Comparison of ENCODE assay signal across 27 cellular contexts in the genomic region with DNA sequence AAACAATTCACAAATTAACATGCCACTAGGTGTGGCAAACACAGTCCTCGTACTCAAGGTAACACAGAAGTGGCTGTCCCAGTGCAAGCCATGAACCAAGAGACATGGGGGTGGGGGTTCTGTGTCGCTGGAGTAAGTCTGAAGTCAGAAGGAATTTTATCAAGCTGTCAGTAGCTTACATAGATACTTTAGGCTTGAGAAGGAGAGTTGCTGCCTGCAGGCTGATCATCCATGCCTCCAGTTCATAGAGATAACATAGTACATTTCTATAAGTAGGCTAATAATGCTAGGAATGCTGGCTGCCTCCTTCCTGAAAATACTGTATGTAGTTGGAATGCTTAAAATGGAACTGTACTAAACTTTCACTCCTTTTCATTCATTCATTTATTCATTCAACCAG.
DNase-seq lines count a peak whose midpoint lies in the region; ATAC-seq and TF ChIP-seq lines count a peak whose summit lies in the region.
"Had no signal": no experiment of that assay in that cellular context is flagged by ENCODE, and none has a peak within 500 bp of the region (broad histone marks: within the 10 kb centered on the region; RNA-seq: fewer than 3 reads in every experiment).

No MANE protein-coding gene starts in this region.

- H3K4me2 ChIP-seq in osteoblast (ENCODE audit: insufficient read depth, low read length), result peak overlapping the region; percentile 49

- no peaks in the 10 kb centered on the region for H3K27me3 Mint-ChIP-seq in T-helper 17 cell
- H3K27me3 Mint-ChIP-seq: central memory CD8-positive, alpha-beta T cell had no signal

- no peak overlapping the region for H3K27ac Mint-ChIP-seq in T-helper 17 cell
- H3K27ac Mint-ChIP-seq: T-helper 1 cell treated with Interleukin-12 subunit alpha and Interleukin-12 subunit beta and Interleukin-4 antibody, amounts not matched to agents 30 μg/mL and 1 μg/mL, for 36 hours had no signal

- CTCF ChIA-PET in AG04450 (lab: Charles Lee), result no interaction called here

- TF ChIP-seq CTCF in AG04450 (IDR thresholded peaks at IDR 0.05; ENCODE audit: low read depth, low read length), result no peak
- no peak for TF ChIP-seq CTCF in choroid plexus epithelial cell (conservative IDR thresholded peaks at IDR 0.05; ENCODE audit: low read depth, low read length)
- no peak for TF ChIP-seq CTCF in osteoblast (IDR thresholded peaks at IDR 0.05; ENCODE audit: extremely low read depth, low read depth, low read length)

- H3K27me3 ChIP-seq in AG04450 (ENCODE audit: control insufficient read depth, insufficient read depth, low read length), result no peaks in the 10 kb centered on the region
- H3K27me3 ChIP-seq in osteoblast (ENCODE audit: insufficient read depth, low read length), result no peaks in the 10 kb centered on the region
- H3K27me3 ChIP-seq: adrenal gland; BLaER1 treated with 17β-estradiol and CSF1 and Interleukin-3, amounts not matched to agents 10 nM and 100 nM; esophagus squamous epithelium; SJCRH30; spleen; stomach had no signal

- DNase-seq in AG04450 (ENCODE audit: low read depth, low spot score), result no peak
- peak; percentile 86 for DNase-seq in NCI-H226
- DNase-seq in choroid plexus epithelial cell (ENCODE audit: low read depth), result peak; percentile 55
- no peak for DNase-seq in osteoblast (ENCODE audit: insufficient read length, low spot score, missing footprints)
- DNase-seq in T-helper 17 cell, result no peak
- DNase-seq: activated CD4-positive, alpha-beta T cell treated with anti-CD3 and anti-CD28 coated beads, Interleukin-2, amount 50 U/mL, for 4 hours; activated effector memory CD4-positive, alpha-beta T cell treated with anti-CD3 and anti-CD28 coated beads, Interleukin-2, amount 50 U/mL, for 16 hours; adrenal gland; Calu3; esophagus squamous epithelium; left colon; MM.1S; NCI-H146; NCI-H2171 treated with DMSO at 0.1 percent for 48 hours; NCI-H69; PC-3; SJCRH30; spleen; stimulated activated CD4-positive, alpha-beta T cell treated with anti-CD3 and anti-CD28 coated beads, Interleukin-4, amount 100 ng/mL, for 24 hours; stomach; WERI-Rb-1 had no signal

- peaks cover 26% of the 10 kb centered on the region for H3K4me1 ChIP-seq in osteoblast (ENCODE audit: insufficient read depth, low read length)
- H3K4me1 ChIP-seq: SJCRH30 had no signal

- H3K4me3 ChIP-seq in AG04450 (ENCODE audit: low read depth, low read length), result no peak overlapping the region
- no peak overlapping the region for H3K4me3 ChIP-seq in choroid plexus epithelial cell (ENCODE audit: low read depth, low read length)
- no peak overlapping the region for H3K4me3 ChIP-seq in osteoblast (ENCODE audit: insufficient read depth, low read length)
- H3K4me3 ChIP-seq: adrenal gland; BLaER1 treated with 17β-estradiol and CSF1 and Interleukin-3, amounts not matched to agents 10 nM and 100 nM; esophagus squamous epithelium; SJCRH30; spleen; stomach had no signal

- H3K4me1 Mint-ChIP-seq in T-helper 17 cell, result peaks cover 16% of the 10 kb centered on the region

- no peaks in the 10 kb centered on the region for H3K79me2 ChIP-seq in osteoblast (ENCODE audit: insufficient read depth, low read length)

- H4K20me1 ChIP-seq in osteoblast (ENCODE audit: insufficient read depth, low read length), result no peaks in the 10 kb centered on the region
- H4K20me1 ChIP-seq: BLaER1 treated with 17β-estradiol and CSF1 and Interleukin-3, amounts not matched to agents 10 nM and 100 nM had no signal

- no peak for ATAC-seq in HG02840 (IDR thresholded peaks at IDR 0.05; ENCODE audit: low FRiP score, unreplicated experiment)
- ATAC-seq in GM21515 (IDR thresholded peaks at IDR 0.05; ENCODE audit: unreplicated experiment), result no peak
- ATAC-seq in HG03457 (IDR thresholded peaks at IDR 0.05; ENCODE audit: unreplicated experiment), result no peak
- ATAC-seq in T-helper 17 cell, result no peak
- ATAC-seq: left colon, PC-3 had no signal

- H3K27ac ChIP-seq in AG04450 (ENCODE audit: low read depth, low read length), result peak overlapping the region; percentile 2
- H3K27ac ChIP-seq in osteoblast (ENCODE audit: low read depth, low read length), result peak overlapping the region; percentile 21
- H3K27ac ChIP-seq: esophagus squamous epithelium, SJCRH30, spleen, WERI-Rb-1 had no signal

- no peak overlapping the region for H2AFZ ChIP-seq in osteoblast (ENCODE audit: low read length)

- H3K9me3 ChIP-seq in AG04450 (ENCODE audit: control insufficient read depth, insufficient read depth, low read length) (no peaks in the 10 kb centered on the region), osteoblast (ENCODE audit: low read depth, low read length) (no peaks in the 10 kb centered on the region), T-helper 17 cell (ENCODE audit: control insufficient read depth, low read length, poor library complexity, severe bottlenecking) (no peaks in the 10 kb centered on the region)
- H3K9me3 ChIP-seq: adrenal gland; BLaER1 treated with 17β-estradiol and CSF1 and Interleukin-3, amounts not matched to agents 10 nM and 100 nM; esophagus squamous epithelium; SJCRH30; spleen; stomach had no signal

- no peaks in the 10 kb centered on the region for H3K36me3 ChIP-seq in osteoblast (ENCODE audit: insufficient read depth, low read length)
- H3K36me3 ChIP-seq: SJCRH30, WERI-Rb-1 had no signal

- POLR2A ChIA-PET in AG04450 (lab: Yijun Ruan, JAX), result no interaction called here

- H3K4me3 Mint-ChIP-seq in T-helper 17 cell, result no peak overlapping the region
- H3K4me3 Mint-ChIP-seq: central memory CD8-positive, alpha-beta T cell; T-helper 1 cell treated with Interleukin-12 subunit alpha and Interleukin-12 subunit beta and Interleukin-4 antibody, amounts not matched to agents 30 μg/mL and 1 μg/mL, for 36 hours had no signal

- peaks cover 2% of the 10 kb centered on the region for H3K36me3 Mint-ChIP-seq in T-helper 17 cell (ENCODE audit: low read depth)

Comparison
In these comparisons a context has a peak if more than half of its experiments do, and no peak if none do; other contexts are left out.
1. DNase-seq: peak in NCI-H226 (single experiment) and choroid plexus epithelial cell (single experiment); none in AG04450 (single experiment), osteoblast (single experiment) and T-helper 17 cell (0 of 3).